In genomic region chr7:99409814-99410213, GRCh38 we compare ENCODE assay signal across 9 cellular contexts.
DNase-seq lines count a peak whose midpoint lies in the region; ATAC-seq and TF ChIP-seq lines count a peak whose summit lies in the region.
"Had no signal": no experiment of that assay in that cellular context is flagged by ENCODE, and none has a peak within 500 bp of the region (broad histone marks: within the 10 kb centered on the region; RNA-seq: fewer than 3 reads in every experiment).

No MANE protein-coding gene starts in this region.

- H3K27ac ChIP-seq in MM.1S (ENCODE audit: low read length) = no peak overlapping the region

- H3K4me3 Mint-ChIP-seq in dendritic cell treated with granulocyte-macrophage colony-stimulating factor and Interleukin-4, amounts not matched to agents 40 ng/mL and 50 ng/mL, for 4 days = peak overlapping the region; percentile 97
- H3K4me3 Mint-ChIP-seq in nephron = peak overlapping the region; percentile 95 to 99 (median 99)

- H3K36me3 ChIP-seq in MM.1S (replicated peaks; ENCODE audit: insufficient read depth, low read length) = peaks cover 9% of the 10 kb centered on the region; the same call in 1 of the 2 replicates

- TF ChIP-seq CTCF in MM.1S (IDR thresholded peaks at IDR 0.05; ENCODE audit: low read length) (no peak), nephron (IDR thresholded peaks at IDR 0.05; ENCODE audit: unreplicated experiment in 3 of 3) (no peak)

- no peaks in the 10 kb centered on the region; the same call in 1 of the 2 replicates for H4K20me1 ChIP-seq in MM.1S (ENCODE audit: insufficient read depth, low read length)

- H3K4me1 ChIP-seq in MM.1S (ENCODE audit: low read length) = peaks cover 11% of the 10 kb centered on the region

- DNase-seq in CD1c-positive myeloid dendritic cell (ENCODE audit: extremely low spot score) (peak; percentile 13), MM.1S (no peak), COR-L47 (lab: John Stamatoyannopoulos, UW) (no peak)
- DNase-seq in activated effector memory CD4-positive, alpha-beta T cell treated with Interleukin-2 at 50 U/mL for 16 hours = no peak
- DNase-seq: activated CD4-positive, alpha-beta T cell treated with anti-CD3 and anti-CD28 coated beads for 48 hours had no signal

- H2AFZ ChIP-seq in MM.1S (ENCODE audit: low read length) = no peak overlapping the region

- intact Hi-C loops in dendritic cell treated with granulocyte-macrophage colony-stimulating factor and Interleukin-4, amounts not matched to agents 40 ng/mL and 50 ng/mL, for 4 days (cut with micrococcal nuclease) = loop anchor here (2.0 kb wide), 2 partner anchors 35 to 61 kb away; partner anchors contain the start of gene ARPC1B

- no peaks in the 10 kb centered on the region for H3K27me3 ChIP-seq in MM.1S (replicated peaks; ENCODE audit: insufficient read depth, low read length)

- peak overlapping the region; percentile 91 for H3K4me2 ChIP-seq in MM.1S (ENCODE audit: low read depth, low read length)

- peak overlapping the region; percentile 92; the same call in 1 of the 2 replicates for H3K9ac ChIP-seq in MM.1S (ENCODE audit: low read length)

- peaks cover 31% of the 10 kb centered on the region for H3K4me1 Mint-ChIP-seq in dendritic cell treated with granulocyte-macrophage colony-stimulating factor and Interleukin-4, amounts not matched to agents 40 ng/mL and 50 ng/mL, for 4 days (ENCODE audit: low read depth)
- H3K4me1 Mint-ChIP-seq in nephron = peaks cover 26% of the 10 kb centered on the region

- H3K9me3 ChIP-seq in MM.1S (replicated peaks; ENCODE audit: insufficient read depth, low read length) = no peaks in the 10 kb centered on the region

- H3K79me2 ChIP-seq in MM.1S (ENCODE audit: low read length) = peaks cover 88% of the 10 kb centered on the region

- 0 out of 2 replicates have a peak, but pooled peaks cover 4% of the 10 kb centered on the region for H3F3A ChIP-seq in MM.1S (ENCODE audit: insufficient read depth, low read length)

- H3K36me3 Mint-ChIP-seq in dendritic cell treated with granulocyte-macrophage colony-stimulating factor and Interleukin-4, amounts not matched to agents 40 ng/mL and 50 ng/mL, for 4 days (ENCODE audit: low read depth) = peaks cover 76% of the 10 kb centered on the region
- H3K36me3 Mint-ChIP-seq in nephron (ENCODE audit: low read depth) = peaks cover 37% of the 10 kb centered on the region

- peak overlapping the region; percentile 90 for H3K27ac Mint-ChIP-seq in dendritic cell treated with granulocyte-macrophage colony-stimulating factor and Interleukin-4, amounts not matched to agents 40 ng/mL and 50 ng/mL, for 4 days
- H3K27ac Mint-ChIP-seq in nephron = peak overlapping the region; percentile 98 to 100 (median 100)

- no peaks in the 10 kb centered on the region for H3K27me3 Mint-ChIP-seq in dendritic cell treated with granulocyte-macrophage colony-stimulating factor and Interleukin-4, amounts not matched to agents 40 ng/mL and 50 ng/mL, for 4 days
- no peaks in the 10 kb centered on the region for H3K27me3 Mint-ChIP-seq in nephron (ENCODE audit: low read depth)

- H3K9me3 Mint-ChIP-seq in dendritic cell treated with granulocyte-macrophage colony-stimulating factor and Interleukin-4, amounts not matched to agents 40 ng/mL and 50 ng/mL, for 4 days = peaks cover 4% of the 10 kb centered on the region
- H3K9me3 Mint-ChIP-seq in nephron = no peaks in the 10 kb centered on the region

- no peak for ATAC-seq in HG02623 (IDR thresholded peaks at IDR 0.05; ENCODE audit: unreplicated experiment)
- ATAC-seq in GM21529 (IDR thresholded peaks at IDR 0.05; ENCODE audit: unreplicated experiment) = no peak

- peak overlapping the region; percentile 94 for H3K4me3 ChIP-seq in MM.1S (ENCODE audit: low read length)

- H3K9me2 ChIP-seq in MM.1S (replicated peaks; ENCODE audit: insufficient read depth, low read length) = no peaks in the 10 kb centered on the region
